In the genomic region with DNA sequence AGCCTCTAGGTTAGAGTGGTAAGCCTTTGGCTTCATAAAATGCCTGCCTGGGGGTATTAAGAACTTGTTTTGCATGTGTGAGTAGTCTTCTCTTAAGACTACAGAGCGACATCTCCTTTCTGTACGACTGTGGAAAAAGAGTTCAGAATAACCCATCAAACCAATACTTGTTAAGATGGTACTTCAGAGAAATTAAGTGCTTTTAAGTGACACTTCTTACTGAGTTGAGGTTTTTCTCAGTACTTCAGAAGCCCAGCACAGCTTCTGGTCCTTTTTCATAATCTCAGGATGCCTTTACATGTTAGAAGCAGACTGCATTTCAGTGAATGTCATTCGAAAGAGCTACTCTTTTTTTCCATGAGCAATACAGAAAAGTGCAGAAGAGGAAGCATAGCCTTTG, we compare ENCODE assay signal across 18 cellular contexts. TPM values are rescaled to one million over a fixed set of nuclear protein-coding genes. Genes with fewer than 3 reads are reported as not detected.
A peak's percentile ranks its signal among the peaks of the same experiment; 100 is the strongest.
DNase-seq lines count a peak whose midpoint lies in the region; ATAC-seq and TF ChIP-seq lines count a peak whose summit lies in the region.
"Had no signal": no experiment of that assay in that cellular context is flagged by ENCODE, and none has a peak within 500 bp of the region (broad histone marks: within the 10 kb centered on the region; RNA-seq: fewer than 3 reads in every experiment).

No MANE protein-coding gene starts in this region.

- H3K9me2 ChIP-seq in GM23248 (ENCODE audit: insufficient read depth), result no peaks in the 10 kb centered on the region

- peaks cover 77% of the 10 kb centered on the region for H3K4me1 Mint-ChIP-seq in CD8-positive, alpha-beta T cell (ENCODE audit: low read depth)
- H3K4me1 Mint-ChIP-seq in HFFc6 (ENCODE audit: low read depth) (peaks cover 56% of the 10 kb centered on the region), nephron (peaks cover 26% of the 10 kb centered on the region)
- peaks cover 55% of the 10 kb centered on the region for H3K4me1 Mint-ChIP-seq in activated T-helper 2 cell treated with anti-CD3 and anti-CD28 coated beads, Interferon-gamma antibody, Interleukin-2, Interleukin-4, amounts not matched to agents 10 μg/mL and 5 μg/mL and 100 μg/mL, durations not matched to agents 14 hours and 24 hours and 36 hours (ENCODE audit: low read depth)

- no peak overlapping the region for H3K9ac ChIP-seq in GM23248

- peak; percentile 47 for ATAC-seq in CD8-positive, alpha-beta T cell
- ATAC-seq: gastrocnemius medialis, HepG2 had no signal

- H3K27ac ChIP-seq in CD8-positive, alpha-beta T cell (ENCODE audit: low read depth, low read length), result no peak overlapping the region
- no peak overlapping the region for H3K27ac ChIP-seq in GM23248
- H3K27ac ChIP-seq: gastrocnemius medialis had no signal

- H3K4me2 ChIP-seq in GM23248 (ENCODE audit: unreplicated experiment), result no peak overlapping the region

- peaks cover 93% of the 10 kb centered on the region for H3K36me3 Mint-ChIP-seq in CD8-positive, alpha-beta T cell
- peaks cover 65% of the 10 kb centered on the region for H3K36me3 Mint-ChIP-seq in HFFc6 (ENCODE audit: low read depth)
- peaks cover 94% of the 10 kb centered on the region for H3K36me3 Mint-ChIP-seq in activated T-helper 2 cell treated with anti-CD3 and anti-CD28 coated beads, Interferon-gamma antibody, Interleukin-2, Interleukin-4, amounts not matched to agents 10 μg/mL and 5 μg/mL and 100 μg/mL, durations not matched to agents 14 hours and 24 hours and 36 hours (ENCODE audit: low read depth)
- H3K36me3 Mint-ChIP-seq in nephron (ENCODE audit: low read depth), result peaks cover 88% of the 10 kb centered on the region

- DNase-seq in CD8-positive, alpha-beta T cell, result no peak
- no peak for DNase-seq in HFFc6
- no peak for DNase-seq in activated T-helper 2 cell treated with anti-CD3 and anti-CD28 coated beads, Interferon-gamma antibody, Interleukin-2, Interleukin-4, amounts not matched to agents 10 μg/mL and 5 μg/mL and 100 μg/mL, durations not matched to agents 14 hours and 24 hours and 36 hours (ENCODE audit: low spot score)
- no peak for DNase-seq in NCI-H187 treated with DMSO at 0.1 percent for 48 hours (lab: John Stamatoyannopoulos, UW)
- no peak for DNase-seq in NCI-H345 treated with DMSO at 0.1 percent for 48 hours (lab: John Stamatoyannopoulos, UW; ENCODE audit: unreplicated experiment)
- DNase-seq in GM23248, result no peak
- DNase-seq: DMS153, dorsolateral prefrontal cortex, erythroblast, gastrocnemius medialis, MM.1S, NCI-H1694 treated with DMSO at 0.1 percent for 48 hours, NCI-H510A, posterior cingulate gyrus, SIG-M5 had no signal

- H3K4me3 Mint-ChIP-seq in CD8-positive, alpha-beta T cell, result peak overlapping the region; percentile 23
- no peak overlapping the region for H3K4me3 Mint-ChIP-seq in HFFc6
- peak overlapping the region; percentile 55 for H3K4me3 Mint-ChIP-seq in activated T-helper 2 cell treated with anti-CD3 and anti-CD28 coated beads, Interferon-gamma antibody, Interleukin-2, Interleukin-4, amounts not matched to agents 10 μg/mL and 5 μg/mL and 100 μg/mL, durations not matched to agents 14 hours and 24 hours and 36 hours (ENCODE audit: low read depth)
- no peak overlapping the region for H3K4me3 Mint-ChIP-seq in nephron

- peak overlapping the region; percentile 80 for H3K27ac Mint-ChIP-seq in CD8-positive, alpha-beta T cell
- H3K27ac Mint-ChIP-seq in HFFc6 (peak overlapping the region; percentile 19; the same call in 1 of the 2 replicates), nephron (peak overlapping the region; percentile 9 to 33 (median 32))
- peak overlapping the region; percentile 97 for H3K27ac Mint-ChIP-seq in activated T-helper 2 cell treated with anti-CD3 and anti-CD28 coated beads, Interferon-gamma antibody, Interleukin-2, Interleukin-4, amounts not matched to agents 10 μg/mL and 5 μg/mL and 100 μg/mL, durations not matched to agents 14 hours and 24 hours and 36 hours

- no peaks in the 10 kb centered on the region for H4K20me1 ChIP-seq in GM23248 (ENCODE audit: insufficient read depth)

- H3K9me3 Mint-ChIP-seq in CD8-positive, alpha-beta T cell, result no peaks in the 10 kb centered on the region
- no peaks in the 10 kb centered on the region for H3K9me3 Mint-ChIP-seq in HFFc6
- no peaks in the 10 kb centered on the region for H3K9me3 Mint-ChIP-seq in activated T-helper 2 cell treated with anti-CD3 and anti-CD28 coated beads, Interferon-gamma antibody, Interleukin-2, Interleukin-4, amounts not matched to agents 10 μg/mL and 5 μg/mL and 100 μg/mL, durations not matched to agents 14 hours and 24 hours and 36 hours
- no peaks in the 10 kb centered on the region for H3K9me3 Mint-ChIP-seq in nephron

- H3K4me3 ChIP-seq in CD8-positive, alpha-beta T cell (ENCODE audit: low read depth, low read length), result no peak overlapping the region
- H3K4me3 ChIP-seq in GM23248, result no peak overlapping the region
- H3K4me3 ChIP-seq: dorsolateral prefrontal cortex, gastrocnemius medialis, skin epidermis had no signal

- peaks cover 58% of the 10 kb centered on the region for H3K36me3 ChIP-seq in CD8-positive, alpha-beta T cell (ENCODE audit: insufficient read depth, low read length)
- H3K36me3 ChIP-seq in GM23248 (ENCODE audit: low read depth), result peaks cover 90% of the 10 kb centered on the region

- H3K79me2 ChIP-seq in GM23248 (ENCODE audit: insufficient read depth), result peaks cover 100% of the 10 kb centered on the region

- H2AFZ ChIP-seq in GM23248, result no peak overlapping the region

- no peaks in the 10 kb centered on the region for H3K9me3 ChIP-seq in CD8-positive, alpha-beta T cell (ENCODE audit: low read length)
- no peaks in the 10 kb centered on the region for H3K9me3 ChIP-seq in GM23248 (ENCODE audit: low read depth)
- H3K9me3 ChIP-seq: gastrocnemius medialis had no signal

- POLR2A ChIA-PET in CD8-positive, alpha-beta T cell (lab: Charles Lee), result no interaction called here

- intact Hi-C loops in CD8-positive, alpha-beta T cell (cut with DNase I, micrococcal nuclease), result loop anchor here (5.0 kb wide), 2 partner anchors 382 to 808 kb away; partner anchors contain the start of gene ATIC (in 1 of the 2)
- intact Hi-C loops in activated T-helper 2 cell treated with anti-CD3 and anti-CD28 coated beads, Interferon-gamma antibody, Interleukin-2, Interleukin-4, amounts not matched to agents 10 μg/mL and 5 μg/mL and 100 μg/mL, durations not matched to agents 14 hours and 24 hours and 36 hours (cut with micrococcal nuclease), result loop anchor here (1.0 to 5.0 kb wide), 4 partner anchors 12 to 232 kb away; partner anchors contain the start of genes PECR and TMEM169

- TF ChIP-seq CTCF in CD8-positive, alpha-beta T cell (IDR thresholded peaks at IDR 0.05), result no peak
- TF ChIP-seq CTCF in HFFc6 (IDR thresholded peaks at IDR 0.05), result no peak
- TF ChIP-seq CTCF in nephron (IDR thresholded peaks at IDR 0.05; ENCODE audit: unreplicated experiment in 3 of 3), result no peak

- H3K27me3 ChIP-seq in CD8-positive, alpha-beta T cell (ENCODE audit: insufficient read depth, low read length), result no peaks in the 10 kb centered on the region
- no peaks in the 10 kb centered on the region for H3K27me3 ChIP-seq in GM23248 (replicated peaks; ENCODE audit: insufficient read depth)
- H3K27me3 ChIP-seq: dorsolateral prefrontal cortex, gastrocnemius medialis had no signal

- in situ Hi-C loops in GM23248 (cut with MboI), result no loop called here

- peaks cover 9% of the 10 kb centered on the region for H3F3A ChIP-seq in GM23248 (ENCODE audit: insufficient read depth)

- 80 to 87% methylated on average over 3 of the region's 3 CpGs for WGBS in GM23248 (ENCODE audit: low coverage in 1 of 2, low lambda C conversion rate in 2 of 2, missing lambda C conversion rate in 2 of 2), 2 experiments

- no peaks in the 10 kb centered on the region for H3K27me3 Mint-ChIP-seq in CD8-positive, alpha-beta T cell (ENCODE audit: low read depth)
- H3K27me3 Mint-ChIP-seq in HFFc6 (ENCODE audit: insufficient read depth) (no peaks in the 10 kb centered on the region; the same call in 1 of the 2 replicates), nephron (ENCODE audit: low read depth) (no peaks in the 10 kb centered on the region)
- H3K27me3 Mint-ChIP-seq in activated T-helper 2 cell treated with anti-CD3 and anti-CD28 coated beads, Interferon-gamma antibody, Interleukin-2, Interleukin-4, amounts not matched to agents 10 μg/mL and 5 μg/mL and 100 μg/mL, durations not matched to agents 14 hours and 24 hours and 36 hours (ENCODE audit: low read depth), result no peaks in the 10 kb centered on the region

- CTCF ChIA-PET in CD8-positive, alpha-beta T cell (lab: Charles Lee), result interaction anchor here (0.9 to 1.1 kb wide), 2 partner anchors 12 to 16 kb away, joined by 3 read pairs; no protein-coding TSS in a partner anchor

- peaks cover 65% of the 10 kb centered on the region for H3K4me1 ChIP-seq in CD8-positive, alpha-beta T cell (ENCODE audit: insufficient read depth, low read length)
- peaks cover 36% of the 10 kb centered on the region for H3K4me1 ChIP-seq in GM23248 (ENCODE audit: insufficient read depth)

RNA-seq across cellular contexts. Expression of gene XRCC5, which starts 10.8 kb away (rescaled TPM):
- 100 to 1,000 TPM; 120 to 125 TPM for total RNA-seq in CD8-positive, alpha-beta T cell
- total RNA-seq in HFFc6 (2021; fragmentation: NEBNext Ultra II Directional; extraction: Animal tissue kit (Norgen Biotek cat#: 25700)), result 100 to 1,000 TPM; 291 to 372 (median 352) TPM
- 452 and 492 TPM in 2 replicates for total RNA-seq in activated T-helper 2 cell treated with anti-CD3 and anti-CD28 coated beads, Interferon-gamma antibody, Interleukin-2, Interleukin-4, amounts not matched to agents 10 μg/mL and 5 μg/mL and 100 μg/mL, durations not matched to agents 14 hours and 24 hours and 36 hours
- total RNA-seq in GM23248 (2014; rRNA removed; shearing (Covaris generic)), result 197 and 202 TPM in 2 replicates
- 249 and 254 TPM in 2 replicates for polyA plus RNA-seq in GM23248 (2016; fragmentation: Nextera tagmentation; extraction: Ambion mirVana)

RNA-seq across cellular contexts. Expression of gene TMEM169, which starts 38.3 kb away (rescaled TPM):
- total RNA-seq in CD8-positive, alpha-beta T cell, result not detected
- total RNA-seq in HFFc6 (2021; fragmentation: NEBNext Ultra II Directional; extraction: Animal tissue kit (Norgen Biotek cat#: 25700)), result under 1 TPM in 3 of 6 experiments, not detected in 3; 0.09 to 0.25 (median 0.13) TPM
- 1.3 and 1.6 TPM in 2 replicates for total RNA-seq in activated T-helper 2 cell treated with anti-CD3 and anti-CD28 coated beads, Interferon-gamma antibody, Interleukin-2, Interleukin-4, amounts not matched to agents 10 μg/mL and 5 μg/mL and 100 μg/mL, durations not matched to agents 14 hours and 24 hours and 36 hours
- under 0.01 TPM in 1 of 2 replicates, not detected in the other for total RNA-seq in GM23248 (2014; rRNA removed; shearing (Covaris generic))
- 0.11 and 0.25 TPM in 2 replicates for polyA plus RNA-seq in GM23248 (2016; fragmentation: Nextera tagmentation; extraction: Ambion mirVana)
- total RNA-seq: gastrocnemius medialis had no signal

RNA-seq across cellular contexts. Expression of gene PECR, which starts 38.4 kb away (rescaled TPM):
- total RNA-seq in CD8-positive, alpha-beta T cell, result 1 to 10 TPM; 5.9 to 6.4 TPM
- total RNA-seq in HFFc6 (2021; fragmentation: NEBNext Ultra II Directional; extraction: Animal tissue kit (Norgen Biotek cat#: 25700)), result 1 to 10 TPM; 4.9 to 7.5 (median 6.4) TPM
- 11.5 and 15.2 TPM in 2 replicates for total RNA-seq in activated T-helper 2 cell treated with anti-CD3 and anti-CD28 coated beads, Interferon-gamma antibody, Interleukin-2, Interleukin-4, amounts not matched to agents 10 μg/mL and 5 μg/mL and 100 μg/mL, durations not matched to agents 14 hours and 24 hours and 36 hours
- 2.0 and 8.2 TPM in 2 replicates for total RNA-seq in GM23248 (2014; rRNA removed; shearing (Covaris generic))
- polyA plus RNA-seq in GM23248 (2016; fragmentation: Nextera tagmentation; extraction: Ambion mirVana), result 4.2 and 5.4 TPM in 2 replicates

Comparison
In these comparisons a context has a peak if more than half of its experiments do, and no peak if none do; other contexts are left out.
1. H3K27ac Mint-ChIP-seq: peak in every context shown above with its lines; median percentile 97 in activated T-helper 2 cell treated with anti-CD3 and anti-CD28 coated beads, Interferon-gamma antibody, Interleukin-2, Interleukin-4, amounts not matched to agents 10 μg/mL and 5 μg/mL and 100 μg/mL, durations not matched to agents 14 hours and 24 hours and 36 hours; 80 in CD8-positive, alpha-beta T cell; 32 in nephron; 19 in HFFc6.
2. H3K4me3 Mint-ChIP-seq: peak in CD8-positive, alpha-beta T cell (single experiment) and activated T-helper 2 cell treated with anti-CD3 and anti-CD28 coated beads, Interferon-gamma antibody, Interleukin-2, Interleukin-4, amounts not matched to agents 10 μg/mL and 5 μg/mL and 100 μg/mL, durations not matched to agents 14 hours and 24 hours and 36 hours (single experiment); none in HFFc6 (single experiment) and nephron (0 of 3).